ENCODE assay signal across 8 cellular contexts in the genomic region with DNA sequence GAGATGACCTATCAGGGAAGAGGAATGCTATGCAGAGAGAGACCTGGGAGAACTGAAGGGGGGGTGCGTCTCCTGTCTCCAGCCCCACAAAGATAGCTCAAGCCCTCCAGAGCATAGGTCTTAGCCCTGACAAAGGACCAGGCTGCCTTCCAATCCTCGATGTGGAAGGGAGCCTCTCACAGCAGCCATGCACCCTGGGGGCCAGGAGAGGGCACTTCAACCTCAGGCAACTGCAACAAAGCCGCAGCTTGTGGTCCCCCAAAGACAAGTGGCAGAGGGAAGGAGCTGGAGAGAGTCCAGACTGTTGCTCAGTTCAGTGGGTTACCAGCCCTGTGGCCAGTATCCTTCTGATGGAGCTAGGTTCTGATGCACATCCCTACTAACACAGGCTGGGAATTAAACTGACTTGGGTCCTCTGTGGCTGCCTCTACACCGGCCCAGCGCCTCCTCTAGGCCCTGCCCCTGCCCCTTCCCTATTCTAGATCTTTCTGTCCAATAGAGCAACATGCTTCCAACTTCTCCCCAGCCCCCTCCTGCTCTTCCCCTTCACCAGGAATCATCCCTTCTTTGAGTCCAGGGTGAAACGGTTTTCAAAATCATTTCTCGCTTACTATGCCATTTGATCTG.
DNase-seq lines count a peak whose midpoint lies in the region; ATAC-seq and TF ChIP-seq lines count a peak whose summit lies in the region.

No MANE protein-coding gene starts in this region.

- no peak overlapping the region for H3K27ac Mint-ChIP-seq in stimulated activated naive B cell treated with anti-CD40 and anti-IgM and Interleukin-4, amounts not matched to agents 10 μg/mL and 1 μg/mL and 100 μg/mL, for 72 hours

- no peaks in the 10 kb centered on the region for H3K36me3 Mint-ChIP-seq in stimulated activated naive B cell treated with anti-CD40 and anti-IgM and Interleukin-4, amounts not matched to agents 10 μg/mL and 1 μg/mL and 100 μg/mL, for 72 hours

- H3K4me3 Mint-ChIP-seq in stimulated activated naive B cell treated with anti-CD40 and anti-IgM and Interleukin-4, amounts not matched to agents 10 μg/mL and 1 μg/mL and 100 μg/mL, for 72 hours: no peak overlapping the region

- H3K27me3 Mint-ChIP-seq in stimulated activated naive B cell treated with anti-CD40 and anti-IgM and Interleukin-4, amounts not matched to agents 10 μg/mL and 1 μg/mL and 100 μg/mL, for 72 hours: peaks cover 5 to 16% of the 10 kb centered on the region in 2 donors

- H3K4me1 Mint-ChIP-seq in stimulated activated naive B cell treated with anti-CD40 and anti-IgM and Interleukin-4, amounts not matched to agents 10 μg/mL and 1 μg/mL and 100 μg/mL, for 72 hours: peaks cover 10 to 12% of the 10 kb centered on the region in 2 donors

- ATAC-seq in GM18907 (IDR thresholded peaks at IDR 0.05; ENCODE audit: unreplicated experiment) (peak; percentile 84), GM21576 (IDR thresholded peaks at IDR 0.05; ENCODE audit: unreplicated experiment) (no peak)
- peak; percentile 84 to 88 for ATAC-seq in stimulated activated naive B cell treated with anti-CD40 and anti-IgM and Interleukin-4, amounts not matched to agents 10 μg/mL and 1 μg/mL and 100 μg/mL, for 72 hours (replicated peaks)

- no peaks in the 10 kb centered on the region for H3K27me3 ChIP-seq in HL-60 (ENCODE audit: insufficient read depth, poor library complexity, severe bottlenecking)
- no peaks in the 10 kb centered on the region for H3K27me3 ChIP-seq in brain microvascular endothelial cell (replicated peaks)

- H3K9me3 Mint-ChIP-seq in stimulated activated naive B cell treated with anti-CD40 and anti-IgM and Interleukin-4, amounts not matched to agents 10 μg/mL and 1 μg/mL and 100 μg/mL, for 72 hours: no peaks in the 10 kb centered on the region

- H3K27ac ChIP-seq in HL-60 (replicated peaks) (no peak overlapping the region), brain microvascular endothelial cell (no peak overlapping the region)

- in situ Hi-C loops in brain microvascular endothelial cell (cut with HindIII; ENCODE audit: low pct_ligation_motif_present, low sequenced_read_pairs): no loop called here

- H3K36me3 ChIP-seq in brain microvascular endothelial cell (replicated peaks): no peaks in the 10 kb centered on the region

- DNase-seq in CD1c-positive myeloid dendritic cell (ENCODE audit: extremely low spot score): peak; percentile 10
- peak; percentile 27 to 41 for DNase-seq in HL-60 (ENCODE audit: low read depth in 1 of 2, low spot score in 1 of 2)
- peak; percentile 94 for DNase-seq in NCI-H82 (lab: John Stamatoyannopoulos, UW)
- DNase-seq in brain microvascular endothelial cell: peak; percentile 19
- DNase-seq in islet precursor cell: peak; percentile 92
- peak; percentile 31 for DNase-seq in stimulated activated naive B cell treated with anti-CD40 and anti-IgM and Interleukin-4, amounts not matched to agents 10 μg/mL and 1 μg/mL and 100 μg/mL, for 72 hours

- H3K4me3 ChIP-seq in HL-60 (replicated peaks; ENCODE audit: insufficient read depth, low read length) (no peak overlapping the region), brain microvascular endothelial cell (ENCODE audit: low read depth, low read length) (no peak overlapping the region)

- TF ChIP-seq CTCF in HL-60 (IDR thresholded peaks at IDR 0.05; ENCODE audit: insufficient read depth, low read length) (peak; percentile 95), brain microvascular endothelial cell (IDR thresholded peaks at IDR 0.05; ENCODE audit: low read depth, low read length, missing control alignments) (peak; percentile 88)

Comparison
In these comparisons a context has a peak if more than half of its experiments do, and no peak if none do; other contexts are left out.
1. DNase-seq: peak in every context shown above with its lines; median percentile 94 in NCI-H82; 92 in islet precursor cell; 34 in HL-60; 31 in stimulated activated naive B cell treated with anti-CD40 and anti-IgM and Interleukin-4, amounts not matched to agents 10 μg/mL and 1 μg/mL and 100 μg/mL, for 72 hours; 19 in brain microvascular endothelial cell; 10 in CD1c-positive myeloid dendritic cell.